In genomic region chr19:23415561-23416191, GRCh38 we compare ENCODE assay signal across 9 cellular contexts. TPM values are rescaled to one million over a fixed set of nuclear protein-coding genes. Genes with fewer than 3 reads are reported as not detected.
A peak's percentile ranks its signal among the peaks of the same experiment; 100 is the strongest.
DNase-seq lines count a peak whose midpoint lies in the region; ATAC-seq and TF ChIP-seq lines count a peak whose summit lies in the region.
"Had no signal": no experiment of that assay in that cellular context is flagged by ENCODE, and none has a peak within 500 bp of the region (broad histone marks: within the 10 kb centered on the region; RNA-seq: fewer than 3 reads in every experiment).

No MANE protein-coding gene starts in this region.

- no peak overlapping the region for H3K27ac Mint-ChIP-seq in central memory CD8-positive, alpha-beta T cell (ENCODE audit: low read depth)

- no peaks in the 10 kb centered on the region for H3K36me3 Mint-ChIP-seq in central memory CD8-positive, alpha-beta T cell (ENCODE audit: insufficient read depth)

- H3K36me3 ChIP-seq in lung (ENCODE audit: control insufficient read depth in 2 of 2, insufficient read depth in 2 of 2, low read length in 2 of 2) (no peaks in the 10 kb centered on the region), transverse colon (no peaks in the 10 kb centered on the region)

- no peak for TF ChIP-seq CTCF in lung (IDR thresholded peaks at IDR 0.05; ENCODE audit: control extremely low read depth, extremely low read depth)
- TF ChIP-seq CTCF in transverse colon (IDR thresholded peaks at IDR 0.05) = no peak

- 2% methylated on average over 31 to 33 of the region's 33 CpGs for WGBS in lung, 2 donors
- 2% methylated on average over 27 of the region's 33 CpGs; no CpG with 5 or more reads in 1 of the 2 donors for WGBS in transverse colon (ENCODE audit: low coverage in 1 of 2), 2 donors

- TF ChIP-seq EP300 in transverse colon (IDR thresholded peaks at IDR 0.05; ENCODE audit: low read depth) = no peak

- intact Hi-C loops in transverse colon (cut with DNase I; ENCODE audit: low total_unique reads) = no loop called here

- H3K9me3 ChIP-seq in lung (ENCODE audit: control insufficient read depth in 2 of 2, insufficient read depth in 1 of 2, low read length in 1 of 2) (peaks cover 0 to 4% of the 10 kb centered on the region in 2 donors), transverse colon (no peaks in the 10 kb centered on the region)

- DNase-seq in DMS79 treated with DMSO at 0.1 percent for 48 hours (lab: John Stamatoyannopoulos, UW) = peak; percentile 92
- peak; percentile 61 for DNase-seq in NCI-H2227 (lab: John Stamatoyannopoulos, UW; ENCODE audit: unreplicated experiment)
- DNase-seq in central memory CD8-positive, alpha-beta T cell (ENCODE audit: low spot score in 2 of 2) = no peak
- DNase-seq in lung (ENCODE audit: low spot score) = peak; percentile 46
- DNase-seq in transverse colon = peak; percentile 86
- DNase-seq in COR-L47 (lab: John Stamatoyannopoulos, UW) = no peak
- no peak for DNase-seq in NCI-H446 (lab: John Stamatoyannopoulos, UW)

- H3K27ac ChIP-seq in lung (ENCODE audit: low read depth in 1 of 2, low read length in 1 of 2) = no peak overlapping the region
- H3K27ac ChIP-seq in transverse colon = peak overlapping the region; percentile 80 to 82 (median 80)

- in situ Hi-C loops in transverse colon (cut with MboI; ENCODE audit: low pct_ligation_motif_present in 1 of 4, low pct_unique_long_range_greater_than_20kb in 1 of 4, low sequenced_read_pairs in 3 of 4) = no loop called here

- no peak for ATAC-seq in central memory CD8-positive, alpha-beta T cell (replicated peaks; ENCODE audit: extremely low read depth, poor library complexity, severe bottlenecking)
- ATAC-seq in lung (ENCODE audit: insufficient read depth, low FRiP score) (peak; percentile 55), GM21447 (IDR thresholded peaks at IDR 0.05; ENCODE audit: unreplicated experiment) (no peak)
- ATAC-seq: K562 had no signal

- H3K27me3 ChIP-seq in lung (ENCODE audit: control insufficient read depth, insufficient read depth) = no peaks in the 10 kb centered on the region
- H3K27me3 ChIP-seq in transverse colon = peaks cover 8% of the 10 kb centered on the region

- peaks cover 24% of the 10 kb centered on the region for H3K27me3 Mint-ChIP-seq in central memory CD8-positive, alpha-beta T cell

- peak; percentile 28 for TF ChIP-seq POLR2A in transverse colon (IDR thresholded peaks at IDR 0.05)

- H3K9me3 Mint-ChIP-seq in central memory CD8-positive, alpha-beta T cell = no peaks in the 10 kb centered on the region

- peak overlapping the region; percentile 56 for H3K4me3 Mint-ChIP-seq in central memory CD8-positive, alpha-beta T cell

- H3K4me1 ChIP-seq in lung (ENCODE audit: control insufficient read depth in 2 of 2, insufficient read depth in 2 of 2, low read length in 2 of 2) (peaks cover 0 to 8% of the 10 kb centered on the region in 2 donors), transverse colon (peaks cover 4 to 27% (median 12%) of the 10 kb centered on the region in 4 donors)

- H3K4me1 Mint-ChIP-seq in central memory CD8-positive, alpha-beta T cell = no peaks in the 10 kb centered on the region

- peak overlapping the region; percentile 5 for H3K4me3 ChIP-seq in lung
- H3K4me3 ChIP-seq in transverse colon = peak overlapping the region; percentile 20 to 60 (median 48)
- H3K4me3 ChIP-seq: K562 had no signal

RNA-seq across cellular contexts. Expression of gene ZNF91, which starts 20.4 kb away (rescaled TPM):
- total RNA-seq in lung = 100 to 1,000 TPM in 1 of 2 donors, 10 to 100 TPM in 1; 38.6 to 172 TPM
- polyA plus RNA-seq in lung = 10 to 100 TPM in 1 of 2 donors, 1 to 10 TPM in 1; 5.0 to 11.0 TPM
- total RNA-seq in transverse colon = 100 to 1,000 TPM in 3 of 4 donors, 10 to 100 TPM in 1; 93.9 to 236 (median 157) TPM

Comparison
In these comparisons a context has a peak if more than half of its experiments do, and no peak if none do; other contexts are left out.
1. DNase-seq: peak in DMS79 treated with DMSO at 0.1 percent for 48 hours (single experiment), NCI-H2227 (single experiment), lung (single experiment) and transverse colon (single experiment); none in central memory CD8-positive, alpha-beta T cell (0 of 2), COR-L47 (single experiment) and NCI-H446 (0 of 2).
2. H3K27ac ChIP-seq: peak in transverse colon (4 of 4); none in lung (0 of 2).